ENCODE assay signal across 5 cellular contexts in genomic region chr15:32373671-32374070, GRCh38. TPM values are rescaled to one million over a fixed set of nuclear protein-coding genes. Genes with fewer than 3 reads are reported as not detected.
"Had no signal": no experiment of that assay in that cellular context is flagged by ENCODE, and none has a peak within 500 bp of the region (broad histone marks: within the 10 kb centered on the region; RNA-seq: fewer than 3 reads in every experiment).

No MANE protein-coding gene starts in this region.

RNA-seq across cellular contexts. Expression of gene GOLGA8K, which starts 29.4 kb away (rescaled TPM):
- total RNA-seq: MCF 10A, OCI-LY7, PC-9, Peyer's patch, SJSA1 had no signal
